Comparison of ENCODE assay signal across 8 cellular contexts in genomic region chr10:6204341-6205191, GRCh38. TPM values are rescaled to one million over a fixed set of nuclear protein-coding genes. Genes with fewer than 3 reads are reported as not detected.
DNase-seq lines count a peak whose midpoint lies in the region; ATAC-seq and TF ChIP-seq lines count a peak whose summit lies in the region.

No MANE protein-coding gene starts in this region.

- peaks cover 23% of the 10 kb centered on the region for H4K20me1 ChIP-seq in DOHH2 (ENCODE audit: control insufficient read depth, insufficient read depth, low read depth, low read length)

- peak overlapping the region; percentile 94 for H3K4me3 Mint-ChIP-seq in stimulated activated memory B cell treated with anti-CD40 and anti-IgM and Interleukin-4, amounts not matched to agents 10 μg/mL and 1 μg/mL and 100 μg/mL, for 72 hours

- DNase-seq in M059J (ENCODE audit: low read depth) = peak; percentile 76
- DNase-seq in cardiac fibroblast (ENCODE audit: low read depth in 2 of 2) = peak; percentile 79 to 89
- DNase-seq in kidney tubule cell (ENCODE audit: low spot score) = peak; percentile 73
- no peak for DNase-seq in NCI-H1105 treated with DMSO at 0.1 percent for 48 hours (lab: John Stamatoyannopoulos, UW)
- DNase-seq in HT-29 (ENCODE audit: low spot score) = no peak

- peaks cover 55% of the 10 kb centered on the region for H3K4me1 Mint-ChIP-seq in stimulated activated memory B cell treated with anti-CD40 and anti-IgM and Interleukin-4, amounts not matched to agents 10 μg/mL and 1 μg/mL and 100 μg/mL, for 72 hours

- H3K27me3 Mint-ChIP-seq in stimulated activated memory B cell treated with anti-CD40 and anti-IgM and Interleukin-4, amounts not matched to agents 10 μg/mL and 1 μg/mL and 100 μg/mL, for 72 hours = no peaks in the 10 kb centered on the region

- H3K9me3 ChIP-seq in DOHH2 (ENCODE audit: control insufficient read depth, insufficient read depth, low read length) = no peaks in the 10 kb centered on the region

- H3K36me3 Mint-ChIP-seq in stimulated activated memory B cell treated with anti-CD40 and anti-IgM and Interleukin-4, amounts not matched to agents 10 μg/mL and 1 μg/mL and 100 μg/mL, for 72 hours = peaks cover 6% of the 10 kb centered on the region

- H3K9me2 ChIP-seq in DOHH2 (replicated peaks; ENCODE audit: control insufficient read depth, low read length) = no peaks in the 10 kb centered on the region

- peaks cover 37% of the 10 kb centered on the region for H3K36me3 ChIP-seq in DOHH2 (ENCODE audit: control insufficient read depth, low read length)

- no peak overlapping the region for H3K27ac ChIP-seq in DOHH2 (ENCODE audit: low read depth, low read length)

- H3K27ac Mint-ChIP-seq in stimulated activated memory B cell treated with anti-CD40 and anti-IgM and Interleukin-4, amounts not matched to agents 10 μg/mL and 1 μg/mL and 100 μg/mL, for 72 hours = no peak overlapping the region

- H3K27me3 ChIP-seq in DOHH2 (ENCODE audit: control insufficient read depth, low read length) = no peaks in the 10 kb centered on the region

- H3K4me1 ChIP-seq in DOHH2 (ENCODE audit: control insufficient read depth, low read length) = peaks cover 44% of the 10 kb centered on the region

- TF ChIP-seq CTCF in DOHH2 (IDR thresholded peaks at IDR 0.05; ENCODE audit: low read depth, low read length, poor library complexity, severe bottlenecking) (no peak), cardiac fibroblast (IDR thresholded peaks at IDR 0.05; ENCODE audit: low read depth, low read length) (no peak)

- peak overlapping the region; percentile 96 for H3K4me2 ChIP-seq in DOHH2 (ENCODE audit: low read length)

- H3K4me3 ChIP-seq in DOHH2 (ENCODE audit: low read length) (peak overlapping the region; percentile 98), cardiac fibroblast (replicated peaks in 1 of 2; ENCODE audit: low read depth in 2 of 2, low read length in 2 of 2) (peak overlapping the region; percentile 64 to 83)

- H3K9me3 Mint-ChIP-seq in stimulated activated memory B cell treated with anti-CD40 and anti-IgM and Interleukin-4, amounts not matched to agents 10 μg/mL and 1 μg/mL and 100 μg/mL, for 72 hours = no peaks in the 10 kb centered on the region

- peaks cover 65% of the 10 kb centered on the region for H3K79me2 ChIP-seq in DOHH2 (ENCODE audit: control insufficient read depth, low read length)

- H3F3A ChIP-seq in DOHH2 (ENCODE audit: control insufficient read depth, insufficient read depth) = peaks cover 19% of the 10 kb centered on the region

- ATAC-seq in stimulated activated memory B cell treated with anti-CD40 and anti-IgM and Interleukin-4, amounts not matched to agents 10 μg/mL and 1 μg/mL and 100 μg/mL, for 72 hours = no peak
- no peak for ATAC-seq in GM21515 (IDR thresholded peaks at IDR 0.05; ENCODE audit: unreplicated experiment)

RNA-seq across cellular contexts. Expression of gene PFKFB3, which starts 1.8 kb away (rescaled TPM):
- 20.3 and 23.4 TPM in 2 replicates for total RNA-seq in M059J (2014; rRNA removed; shearing (Covaris generic))
- 11.8 and 15.2 TPM in 2 replicates for total RNA-seq in HT-29 (2014; rRNA removed; shearing (Covaris generic))

Comparison
In these comparisons a context has a peak if more than half of its experiments do, and no peak if none do; other contexts are left out.
1. DNase-seq: peak in M059J (single experiment), cardiac fibroblast (2 of 2) and kidney tubule cell (single experiment); none in NCI-H1105 treated with DMSO at 0.1 percent for 48 hours (single experiment) and HT-29 (single experiment).